In genomic region chr1:70168283-70168682, GRCh38 we compare ENCODE assay signal across 20 cellular contexts. TPM values are rescaled to one million over a fixed set of nuclear protein-coding genes. Genes with fewer than 3 reads are reported as not detected.
DNase-seq lines count a peak whose midpoint lies in the region; ATAC-seq, FAIRE-seq and TF ChIP-seq lines count a peak whose summit lies in the region.
"Had no signal": no experiment of that assay in that cellular context is flagged by ENCODE, and none has a peak within 500 bp of the region (broad histone marks: within the 10 kb centered on the region; RNA-seq: fewer than 3 reads in every experiment).

No MANE protein-coding gene starts in this region.

- no peaks in the 10 kb centered on the region for H3K79me2 ChIP-seq in mesendoderm (ENCODE audit: control insufficient read depth, insufficient read depth, low read length)

- H4K5ac ChIP-seq in mesendoderm (ENCODE audit: low read length): no peak overlapping the region

- H3K4me1 ChIP-seq in HUES6 (ENCODE audit: control insufficient read depth, insufficient read depth, low read length) (no peaks in the 10 kb centered on the region), mesendoderm (ENCODE audit: control insufficient read depth, low read depth, low read length) (no peaks in the 10 kb centered on the region)

- 0 out of 2 replicates have a peak overlapping the region, but pooled peaks have one; percentile 19 for H3K27ac ChIP-seq in HUES6 (ENCODE audit: low read depth, low read length)
- no peak overlapping the region for H3K27ac ChIP-seq in mesendoderm (ENCODE audit: low read depth, low read length)
- H3K27ac ChIP-seq: RWPE1 had no signal

- H3K27me3 Mint-ChIP-seq in activated naive CD8-positive, alpha-beta T cell treated with anti-CD3 and anti-CD28 coated beads for 36 hours: no peaks in the 10 kb centered on the region
- H3K27me3 Mint-ChIP-seq: B cell; CD4-positive, CD25-positive, alpha-beta regulatory T cell had no signal

- peaks cover 3% of the 10 kb centered on the region for H3K4me1 Mint-ChIP-seq in activated naive CD8-positive, alpha-beta T cell treated with anti-CD3 and anti-CD28 coated beads for 36 hours
- H3K4me1 Mint-ChIP-seq: B cell had no signal

- H3K4ac ChIP-seq in mesendoderm (ENCODE audit: low read depth, low read length): no peak overlapping the region

- no peak overlapping the region for H2BK5ac ChIP-seq in mesendoderm (ENCODE audit: low read length)

- no peak for ATAC-seq in HG03025 (IDR thresholded peaks at IDR 0.05; ENCODE audit: low FRiP score, unreplicated experiment)
- ATAC-seq: K562 had no signal

- H3K4me2 ChIP-seq in mesendoderm (ENCODE audit: low read length): no peak overlapping the region

- H3K9me3 Mint-ChIP-seq in activated naive CD8-positive, alpha-beta T cell treated with anti-CD3 and anti-CD28 coated beads for 36 hours: no peaks in the 10 kb centered on the region
- H3K9me3 Mint-ChIP-seq: CD4-positive, CD25-positive, alpha-beta regulatory T cell had no signal

- peaks cover 13% of the 10 kb centered on the region for H3K36me3 Mint-ChIP-seq in activated naive CD8-positive, alpha-beta T cell treated with anti-CD3 and anti-CD28 coated beads for 36 hours

- FAIRE-seq in RCC 7860 (lab: Jason Lieb, UNC): no peak
- FAIRE-seq: GM12878, GM19239, H1, K562 had no signal

- H3K9me3 ChIP-seq in HUES6 (ENCODE audit: control insufficient read depth, insufficient read depth, low read depth, low read length): no peaks in the 10 kb centered on the region

- no peaks in the 10 kb centered on the region for H3K27me3 ChIP-seq in HUES6 (ENCODE audit: control insufficient read depth, insufficient read depth, low read length)
- H3K27me3 ChIP-seq in mesendoderm (ENCODE audit: insufficient read depth, low read length, poor library complexity): no peaks in the 10 kb centered on the region

- H3K23ac ChIP-seq in mesendoderm (ENCODE audit: low read length): no peak overlapping the region

- H3K18ac ChIP-seq in mesendoderm (ENCODE audit: low read length): no peak overlapping the region

- peaks cover 3% of the 10 kb centered on the region; the same call in 1 of the 2 replicates for H3K36me3 ChIP-seq in HUES6 (ENCODE audit: control insufficient read depth, insufficient read depth, low read length)
- no peaks in the 10 kb centered on the region for H3K36me3 ChIP-seq in mesendoderm (ENCODE audit: control insufficient read depth, insufficient read depth, low read length)

- H4K8ac ChIP-seq in mesendoderm (ENCODE audit: low read depth, low read length): no peak overlapping the region

- no peak overlapping the region for H2BK120ac ChIP-seq in mesendoderm (ENCODE audit: low read depth, low read length)

- H3K79me1 ChIP-seq in mesendoderm (ENCODE audit: low read length): no peaks in the 10 kb centered on the region

- TF ChIP-seq CTCF in cardiac fibroblast (IDR thresholded peaks at IDR 0.05; ENCODE audit: low read depth, low read length): no peak

- peak; percentile 7 for DNase-seq in EH (ENCODE audit: low read depth)
- peak; percentile 3 to 7 for DNase-seq in cardiac fibroblast (ENCODE audit: low read depth in 2 of 2)
- DNase-seq in mesendoderm: peak; percentile 19
- DNase-seq in activated CD4-positive, alpha-beta T cell treated with anti-CD3 and anti-CD28 coated beads, Interleukin-2, amount 50 U/mL, for 48 hours: no peak
- DNase-seq in activated naive CD8-positive, alpha-beta T cell treated with anti-CD3 and anti-CD28 coated beads for 36 hours: no peak
- no peak for DNase-seq in RCC 7860 (ENCODE audit: low spot score)
- DNase-seq: CD4-positive, CD25-positive, alpha-beta regulatory T cell; COR-L47; NCI-H1092 treated with DMSO at 0.1 percent for 48 hours; NCI-H2081 treated with DMSO at 0.1 percent for 48 hours; NCI-H524; SIG-M5 had no signal

- H3K56ac ChIP-seq in mesendoderm (ENCODE audit: low read length): no peak overlapping the region

- H3K9ac ChIP-seq in HUES6 (ENCODE audit: low read length): no peak overlapping the region
- H3K9ac ChIP-seq in mesendoderm (ENCODE audit: low read length): no peak overlapping the region

- H2BK15ac ChIP-seq in mesendoderm (replicated peaks; ENCODE audit: low read depth): no peak overlapping the region

- no peak overlapping the region for H3K4me3 Mint-ChIP-seq in activated naive CD8-positive, alpha-beta T cell treated with anti-CD3 and anti-CD28 coated beads for 36 hours
- H3K4me3 Mint-ChIP-seq: B cell; CD4-positive, CD25-positive, alpha-beta regulatory T cell had no signal

- no peak overlapping the region for H3K4me3 ChIP-seq in HUES6 (ENCODE audit: low read depth, low read length)
- H3K4me3 ChIP-seq in cardiac fibroblast (replicated peaks in 1 of 2; ENCODE audit: low read depth in 2 of 2, low read length in 2 of 2): no peak overlapping the region
- no peak overlapping the region for H3K4me3 ChIP-seq in mesendoderm (ENCODE audit: low read length)
- H3K4me3 ChIP-seq: GM12878, K562 had no signal

- H3K27ac Mint-ChIP-seq in activated naive CD8-positive, alpha-beta T cell treated with anti-CD3 and anti-CD28 coated beads for 36 hours: no peak overlapping the region
- H3K27ac Mint-ChIP-seq: B cell had no signal

- no peak overlapping the region for H2AK5ac ChIP-seq in mesendoderm (ENCODE audit: low read length)

RNA-seq across cellular contexts. Expression of gene LRRC40, which starts 37.1 kb away (rescaled TPM):
- 34.9 TPM for polyA plus RNA-seq in mesendoderm (2013, experiment 1 of 2)
- 34.6 TPM for polyA plus RNA-seq in mesendoderm (2013, experiment 2 of 2)
- 10 to 100 TPM; 22.5 to 23.6 TPM for total RNA-seq in activated naive CD8-positive, alpha-beta T cell treated with anti-CD3 and anti-CD28 coated beads for 36 hours

RNA-seq across cellular contexts. Expression of gene SRSF11, which starts 52.9 kb away (rescaled TPM):
- polyA plus RNA-seq in mesendoderm (2013, experiment 1 of 2): 390 TPM
- polyA plus RNA-seq in mesendoderm (2013, experiment 2 of 2): 405 TPM
- total RNA-seq in activated naive CD8-positive, alpha-beta T cell treated with anti-CD3 and anti-CD28 coated beads for 36 hours: 100 to 1,000 TPM; 187 to 190 TPM

Comparison
In these comparisons a context has a peak if more than half of its experiments do, and no peak if none do; other contexts are left out.
1. DNase-seq: peak in EH (single experiment), cardiac fibroblast (2 of 2) and mesendoderm (single experiment); none in activated CD4-positive, alpha-beta T cell treated with anti-CD3 and anti-CD28 coated beads, Interleukin-2, amount 50 U/mL, for 48 hours (0 of 2), activated naive CD8-positive, alpha-beta T cell treated with anti-CD3 and anti-CD28 coated beads for 36 hours (single experiment) and RCC 7860 (single experiment).